In genomic region chr5:78594946-78595921, GRCh38 we compare ENCODE assay signal across 8 cellular contexts. TPM values are rescaled to one million over a fixed set of nuclear protein-coding genes. Genes with fewer than 3 reads are reported as not detected.
DNase-seq lines count a peak whose midpoint lies in the region; ATAC-seq, FAIRE-seq and TF ChIP-seq lines count a peak whose summit lies in the region.

No MANE protein-coding gene starts in this region.

- 62 to 79% (median 71%) methylated on average over 9 of the region's 9 CpGs for WGBS in spleen, 5 donors

- peak; percentile 55 for FAIRE-seq in GM12891 (lab: Jason Lieb, UNC)

- H3K27me3 ChIP-seq in spleen (replicated peaks in 1 of 7) = no peaks in the 10 kb centered on the region

- intact Hi-C loops in Right ventricle myocardium superior (cut with DNase I) = no loop called here
- intact Hi-C loops in spleen (cut with DNase I; ENCODE audit: low total_unique reads) = no loop called here

- no peaks in the 10 kb centered on the region for H3K9me3 ChIP-seq in spleen

- H3K4me1 ChIP-seq in spleen = peaks cover 0 to 30% (median 13%) of the 10 kb centered on the region in 6 donors

- DNase-seq in GM12891 (ENCODE audit: insufficient read length, low spot score) = no peak
- DNase-seq in SW480 (ENCODE audit: low spot score) = peak; percentile 11
- DNase-seq in Right ventricle myocardium superior = no peak
- DNase-seq in skeletal muscle cell (ENCODE audit: low read depth) = peak; percentile 95
- no peak for DNase-seq in AML-193 (lab: John Stamatoyannopoulos, UW)
- no peak for DNase-seq in spleen

- TF ChIP-seq POLR2A in GM12891 (IDR thresholded peaks at IDR 0.05; ENCODE audit: low read depth, low read length) (no peak), spleen (IDR thresholded peaks at IDR 0.05) (no peak)

- ATAC-seq in Right ventricle myocardium superior (ENCODE audit: poor library complexity) (peak; percentile 80), HG03521 (IDR thresholded peaks at IDR 0.05; ENCODE audit: unreplicated experiment) (no peak), GM18511 (IDR thresholded peaks at IDR 0.05; ENCODE audit: unreplicated experiment) (no peak)

- H3K4me3 ChIP-seq in skeletal muscle cell (ENCODE audit: low read depth, low read length) = no peak overlapping the region
- no peak overlapping the region for H3K4me3 ChIP-seq in spleen

- H3K27ac ChIP-seq in spleen = no peak overlapping the region

- no peak for TF ChIP-seq CTCF in spleen (IDR thresholded peaks at IDR 0.05 in 8 of 11, conservative IDR thresholded peaks at IDR 0.05 in 3 of 11)

- H3K36me3 ChIP-seq in spleen = no peaks in the 10 kb centered on the region

TF ChIP-seq in GM12891, 5 proteins besides CTCF, POLR2A, EP300 and RAD21:
- TF ChIP-seq PAX5 (IDR thresholded peaks at IDR 0.05; ENCODE audit: insufficient read depth, low read length, severe bottlenecking) = peak; percentile 39
- TF ChIP-seq POLR2AphosphoS5 (IDR thresholded peaks at IDR 0.05; ENCODE audit: low read depth, low read length) = no peak
- TF ChIP-seq SPI1 (IDR thresholded peaks at IDR 0.05; ENCODE audit: low read depth, low read length) = no peak
- TF ChIP-seq TAF1 (IDR thresholded peaks at IDR 0.05; ENCODE audit: low read depth, low read length) = no peak
- TF ChIP-seq POU2F2 (IDR thresholded peaks at IDR 0.05; ENCODE audit: low read depth, low read length) = no peak

RNA-seq across cellular contexts. Expression of gene LHFPL2, which starts 53.3 kb away (rescaled TPM):
- polyA plus RNA-seq in GM12891 (2012; ENCODE audit: low read depth, missing spikeins) = 11.6 TPM
- 5.0 TPM for total RNA-seq in Right ventricle myocardium superior
- 10 to 100 TPM in 4 of 7 donors, 1 to 10 TPM in 3; 8.4 to 14.6 (median 10.1) TPM for total RNA-seq in spleen
- 1 to 10 TPM; 4.8 to 9.6 (median 6.2) TPM for polyA plus RNA-seq in spleen

Comparison
In these comparisons a context has a peak if more than half of its experiments do, and no peak if none do; other contexts are left out.
1. DNase-seq: peak in SW480 (single experiment) and skeletal muscle cell (single experiment); none in GM12891 (single experiment), Right ventricle myocardium superior (single experiment), AML-193 (0 of 2) and spleen (single experiment).